Comparison of ENCODE assay signal across 17 cellular contexts in genomic region chr14:96168581-96168980, GRCh38. TPM values are rescaled to one million over a fixed set of nuclear protein-coding genes. Genes with fewer than 3 reads are reported as not detected.
"Had no signal": no experiment of that assay in that cellular context is flagged by ENCODE, and none has a peak within 500 bp of the region (broad histone marks: within the 10 kb centered on the region; RNA-seq: fewer than 3 reads in every experiment).

No MANE protein-coding gene starts in this region.

- H3K27me3 ChIP-seq: thyroid gland, uterus had no signal

- H3K4me3 ChIP-seq: mucosa of descending colon, suprapubic skin, thyroid gland, uterus had no signal

- FAIRE-seq: colon, endothelial cell of umbilical vein, small intestine had no signal

- H3K9me3 ChIP-seq: mucosa of descending colon, suprapubic skin, thyroid gland, uterus had no signal

- ATAC-seq: foreskin keratinocyte; natural killer cell; stimulated activated effector memory CD8-positive, alpha-beta T cell treated with anti-CD3 and anti-CD28 coated beads, Interleukin-12 subunit alpha, Interleukin-12 subunit beta, amount 100 ng/mL, for 72 hours; stimulated activated naive CD8-positive, alpha-beta T cell treated with anti-CD3 and anti-CD28 coated beads, Interleukin-15, Interleukin-2, amounts not matched to agents 100 U/mL and 50 U/mL, for 24 hours had no signal

- H3K27ac ChIP-seq: foreskin keratinocyte, suprapubic skin, thyroid gland, uterus had no signal

- H3K36me3 ChIP-seq: suprapubic skin, thyroid gland, uterus had no signal

- DNase-seq: dermis blood vessel endothelial cell; erythroblast; foreskin keratinocyte; mammary epithelial cell; mucosa of descending colon; natural killer cell; posterior cingulate gyrus; small intestine; stimulated activated CD4-positive, alpha-beta T cell treated with anti-CD3 and anti-CD28 coated beads, Interleukin-4, amount 100 ng/mL, for 1 hour; stimulated activated naive CD8-positive, alpha-beta T cell treated with anti-CD3 and anti-CD28 coated beads, Interleukin-15, Interleukin-2, amounts not matched to agents 100 U/mL and 50 U/mL, for 24 hours; thyroid gland; uterus had no signal

- H3K4me1 ChIP-seq: foreskin keratinocyte, thyroid gland, uterus had no signal

RNA-seq across cellular contexts. Expression of gene BDKRB2, which starts 36.1 kb away (rescaled TPM):
- total RNA-seq: natural killer cell, pulmonary artery endothelial cell had no signal
